Comparison of ENCODE assay signal across 8 cellular contexts in genomic region chr4:53376900-53377299, GRCh38. TPM values are rescaled to one million over a fixed set of nuclear protein-coding genes. Genes with fewer than 3 reads are reported as not detected.
DNase-seq lines count a peak whose midpoint lies in the region; ATAC-seq, FAIRE-seq and TF ChIP-seq lines count a peak whose summit lies in the region.

No MANE protein-coding gene starts in this region.

- H3K9ac ChIP-seq in NT2/D1 (ENCODE audit: insufficient read length, low read depth): no peak overlapping the region
- H3K9ac ChIP-seq in H1 (replicated peaks in 1 of 4; ENCODE audit: extremely low read depth in 1 of 4, low read depth in 3 of 4, low read length in 3 of 4): no peak overlapping the region

- peaks cover 2% of the 10 kb centered on the region; the same call in 1 of the 2 replicates for H3K23me2 ChIP-seq in H1 (ENCODE audit: low read depth, low read length)

- H3K4me3 ChIP-seq in GM12864 (ENCODE audit: low read depth, low read length): peak overlapping the region; percentile 15; the same call in 1 of the 2 replicates
- peak overlapping the region; percentile 90 for H3K4me3 ChIP-seq in NT2/D1 (ENCODE audit: insufficient read length, low read depth)
- peak overlapping the region; percentile 93 to 99 (median 95); a peak in 7 of 8 replicates for H3K4me3 ChIP-seq in H1 (ENCODE audit: extremely low read depth in 1 of 4, insufficient read depth in 2 of 4, low read depth in 3 of 4, low read length in 4 of 4)
- H3K4me3 ChIP-seq in ovary: peak overlapping the region; percentile 96

- no peak overlapping the region for H3K23ac ChIP-seq in H1 (ENCODE audit: insufficient read length)

- no peak overlapping the region for H2BK12ac ChIP-seq in H1 (ENCODE audit: low read depth, low read length)

- H3K27me3 ChIP-seq in NT2/D1 (ENCODE audit: insufficient read depth, insufficient read length) (no peaks in the 10 kb centered on the region), H1 (replicated peaks in 1 of 4; ENCODE audit: control insufficient read depth in 3 of 4, extremely low read depth in 1 of 4, insufficient read depth in 3 of 4, low read length in 3 of 4) (no peaks in the 10 kb centered on the region), ovary (no peaks in the 10 kb centered on the region)

- no peak for TF ChIP-seq RAD21 in H1 (IDR thresholded peaks at IDR 0.05 in 1 of 2, conservative IDR thresholded peaks at IDR 0.05 in 1 of 2; ENCODE audit: low read depth in 2 of 2, low read length in 2 of 2)

- DNase-seq in GM12864 (ENCODE audit: low read depth): no peak
- no peak for DNase-seq in NT2/D1 (ENCODE audit: low read depth, low spot score)
- no peak for DNase-seq in H1 (ENCODE audit: low read depth in 1 of 2, low spot score in 2 of 2)
- DNase-seq in ovary: no peak
- no peak for DNase-seq in NCI-H748 treated with DMSO at 0.1 percent for 48 hours (lab: John Stamatoyannopoulos, UW)
- no peak for DNase-seq in stimulated activated CD4-positive, alpha-beta T cell treated with anti-CD3 and anti-CD28 coated beads, Interleukin-4, amount 100 ng/mL, for 4 hours
- no peak for DNase-seq in hippocampal formation (lab: John Stamatoyannopoulos, UW)

- no peak for TF ChIP-seq CTCF in GM12864 (IDR thresholded peaks at IDR 0.05; ENCODE audit: low read depth, low read length, missing control alignments)
- no peak for TF ChIP-seq CTCF in H1 (IDR thresholded peaks at IDR 0.05; ENCODE audit: control extremely low read depth in 1 of 3, insufficient read depth in 1 of 3, low read depth in 1 of 3, low read length in 3 of 3)
- no peak for TF ChIP-seq CTCF in ovary (IDR thresholded peaks at IDR 0.05)

- no peak overlapping the region for H3K14ac ChIP-seq in H1 (ENCODE audit: insufficient read length)

- TF ChIP-seq EP300 in H1 (IDR thresholded peaks at IDR 0.05; ENCODE audit: borderline replicate concordance in 1 of 2, low read depth in 2 of 2, low read length in 2 of 2): no peak
- TF ChIP-seq EP300 in ovary (IDR thresholded peaks at IDR 0.05): no peak

- peaks cover 18 to 43% of the 10 kb centered on the region in 2 experiments for H3K79me2 ChIP-seq in H1 (ENCODE audit: control insufficient read depth in 1 of 2, insufficient read depth in 2 of 2, low read length in 2 of 2)

- H4K8ac ChIP-seq in H1 (ENCODE audit: extremely low read depth, insufficient read depth, low read length): no peak overlapping the region

- FAIRE-seq in H1 (lab: Jason Lieb, UNC): no peak

- TF ChIP-seq POLR2A in H1 (IDR thresholded peaks at IDR 0.05; ENCODE audit: control extremely low read depth in 1 of 2, low read depth in 2 of 2, low read length in 2 of 2) (no peak), ovary (IDR thresholded peaks at IDR 0.05) (no peak)

- H3K4me1 ChIP-seq in NT2/D1 (ENCODE audit: insufficient read depth, insufficient read length) (no peaks in the 10 kb centered on the region), H1 (replicated peaks in 1 of 4; ENCODE audit: control insufficient read depth in 3 of 4, insufficient read depth in 4 of 4, low read length in 3 of 4) (no peaks in the 10 kb centered on the region; a peak in 2 of 7 replicates), ovary (ENCODE audit: insufficient read depth) (peaks cover 3% of the 10 kb centered on the region)

- CTCF ChIA-PET in H1 (lab: Charles Lee; ENCODE audit: partially characterized antibody): interaction anchor here (0.6 kb wide), 1 partner anchor 314 kb away, joined by 3 read pairs; no protein-coding TSS in a partner anchor

- H2BK120ac ChIP-seq in H1 (replicated peaks; ENCODE audit: low read depth, low read length): no peak overlapping the region

- no peak overlapping the region for H2BK15ac ChIP-seq in H1 (ENCODE audit: low read length)

- no peak overlapping the region for H4K5ac ChIP-seq in H1 (ENCODE audit: insufficient read length, low read depth, low read length)

- no peak overlapping the region for H3K4ac ChIP-seq in H1 (replicated peaks; ENCODE audit: insufficient read length, low read depth, low read length)

- no peak for ATAC-seq in HG03135 (IDR thresholded peaks at IDR 0.05; ENCODE audit: unreplicated experiment)

- H3K4me2 ChIP-seq in H1 (ENCODE audit: insufficient read depth in 1 of 2, low read depth in 2 of 2, low read length in 2 of 2): peak overlapping the region; percentile 65 to 80; a peak in 3 of 4 replicates

- peaks cover 0 to 6% of the 10 kb centered on the region in 2 experiments for H4K20me1 ChIP-seq in H1 (replicated peaks in 1 of 2; ENCODE audit: control insufficient read depth in 1 of 2, insufficient read depth in 2 of 2, low read length in 2 of 2)

- no peak overlapping the region for H3K18ac ChIP-seq in H1 (ENCODE audit: extremely low read depth, low read length)

- 72% methylated on average over 5 of the region's 5 CpGs; no CpG with 5 or more reads in 1 of the 2 experiments for WGBS in H1 (ENCODE audit: extremely low coverage in 1 of 2, insufficient coverage in 1 of 2, insufficient read length in 1 of 2, insufficient replicate concordance in 2 of 2, low coverage in 1 of 2, low lambda C conversion rate in 2 of 2, missing lambda C conversion rate in 1 of 2), 2 experiments
- 19 to 22% (median 19%) methylated on average over 5 of the region's 5 CpGs for WGBS in ovary, 3 donors

- no peak overlapping the region for H2BK20ac ChIP-seq in H1 (ENCODE audit: low read length)

- H3K36me3 ChIP-seq in NT2/D1 (ENCODE audit: insufficient read depth, insufficient read length, low read length) (peaks cover 18% of the 10 kb centered on the region), H1 (ENCODE audit: control insufficient read depth in 2 of 4, insufficient read depth in 4 of 4, low read length in 3 of 4) (peaks cover 0 to 9% (median 0%) of the 10 kb centered on the region in 4 experiments; a peak in 1 of 8 replicates), ovary (no peaks in the 10 kb centered on the region)

- H2AFZ ChIP-seq in H1 (ENCODE audit: low read length): peak overlapping the region; percentile 2; the same call in 1 of the 2 replicates

- H3K27ac ChIP-seq in H1 (ENCODE audit: low read depth, low read length): no peak overlapping the region
- peak overlapping the region in 1 of 2 donors; percentile 85 for H3K27ac ChIP-seq in ovary

- H3K9me3 ChIP-seq in NT2/D1 (ENCODE audit: insufficient read depth, low read length): no peaks in the 10 kb centered on the region
- H3K9me3 ChIP-seq in H1 (ENCODE audit: insufficient read depth in 2 of 2, low read depth in 1 of 2, low read length in 1 of 2): no peaks in the 10 kb centered on the region
- H3K9me3 ChIP-seq in ovary: no peaks in the 10 kb centered on the region

- no peak overlapping the region for H3K56ac ChIP-seq in H1 (replicated peaks; ENCODE audit: insufficient read length, low read depth, low read length)

- H3K79me1 ChIP-seq in H1 (ENCODE audit: low read depth, low read length): 0 out of 2 replicates have a peak, but pooled peaks cover 2% of the 10 kb centered on the region

- intact Hi-C loops in ovary (cut with DNase I): loop anchor here in 1 of 4 donors (10.0 kb wide), 1 partner anchor 362 kb away; no protein-coding TSS in a partner anchor

- H2AK5ac ChIP-seq in H1 (ENCODE audit: low read depth, low read length): no peak overlapping the region

- H2BK5ac ChIP-seq in H1 (ENCODE audit: low read depth, low read length): no peak overlapping the region

- no peak overlapping the region for H4K91ac ChIP-seq in H1 (replicated peaks; ENCODE audit: insufficient read length, low read length)

- POLR2A ChIA-PET in H1 (lab: Charles Lee; ENCODE audit: partially characterized antibody): interaction anchor here (0.6 to 1.9 kb wide), 3 partner anchors 10 to 54 kb away, joined by 3 to 5 read pairs (median 3); no protein-coding TSS in a partner anchor

TF ChIP-seq in H1, 55 proteins besides CTCF, POLR2A, EP300 and RAD21:
- no peak for TF ChIP-seq KDM5A (IDR thresholded peaks at IDR 0.05; ENCODE audit: low read length)
- no peak for TF ChIP-seq EGR1 (IDR thresholded peaks at IDR 0.05; ENCODE audit: borderline replicate concordance, low read depth, low read length)
- no peak for TF ChIP-seq RXRA (IDR thresholded peaks at IDR 0.05; ENCODE audit: insufficient read depth, low read depth, low read length)
- TF ChIP-seq RFX5 (IDR thresholded peaks at IDR 0.05; ENCODE audit: borderline replicate concordance, low read depth, low read length): no peak
- TF ChIP-seq, protein P1, sequence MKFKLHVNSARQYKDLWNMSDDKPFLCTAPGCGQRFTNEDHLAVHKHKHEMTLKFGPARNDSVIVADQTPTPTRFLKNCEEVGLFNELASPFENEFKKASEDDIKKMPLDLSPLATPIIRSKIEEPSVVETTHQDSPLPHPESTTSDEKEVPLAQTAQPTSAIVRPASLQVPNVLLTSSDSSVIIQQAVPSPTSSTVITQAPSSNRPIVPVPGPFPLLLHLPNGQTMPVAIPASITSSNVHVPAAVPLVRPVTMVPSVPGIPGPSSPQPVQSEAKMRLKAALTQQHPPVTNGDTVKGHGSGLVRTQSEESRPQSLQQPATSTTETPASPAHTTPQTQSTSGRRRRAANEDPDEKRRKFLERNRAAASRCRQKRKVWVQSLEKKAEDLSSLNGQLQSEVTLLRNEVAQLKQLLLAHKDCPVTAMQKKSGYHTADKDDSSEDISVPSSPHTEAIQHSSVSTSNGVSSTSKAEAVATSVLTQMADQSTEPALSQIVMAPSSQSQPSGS (IDR thresholded peaks at IDR 0.05; ENCODE audit: low read length): no peak

RNA-seq across cellular contexts. Expression of gene FIP1L1, which starts 0.5 kb away (rescaled TPM):
- 53.7 and 56.9 TPM in 2 replicates for total RNA-seq in H1 (2021; fragmentation: NEBNext Ultra II Directional; extraction: Animal tissue kit (Norgen Biotek cat#: 25700))
- polyA plus RNA-seq in H1 (2011; rRNA removed) (18.8 and 19.5 TPM in 2 replicates), ovary (10 to 100 TPM; 50.1 to 64.4 TPM)
- 27.0 TPM for polyA plus RNA-seq in H1 (2011; cell fraction: cytosol; rRNA removed)
- 17.6 TPM for polyA plus RNA-seq in H1 (2011; cell fraction: nucleus; rRNA removed)
- 43.2 to 44.4 TPM (median 43.8 TPM) in 4 replicates for polyA plus RNA-seq in H1 (2012, experiment 1 of 2)
- polyA plus RNA-seq in H1 (2012, experiment 2 of 2): 5.1 TPM
- 69.0 TPM for polyA plus RNA-seq in H1 (2013, experiment 1 of 2)
- polyA plus RNA-seq in H1 (2013, experiment 2 of 2): 68.4 TPM
- 31.5 and 37.4 TPM in 2 replicates for polyA minus RNA-seq in H1 (2011; rRNA and poly(A)+ RNA removed)
- 20.2 TPM for polyA minus RNA-seq in H1 (2011; cell fraction: cytosol; rRNA and poly(A)+ RNA removed)
- polyA minus RNA-seq in H1 (2011; cell fraction: nucleus; rRNA and poly(A)+ RNA removed): 66.2 TPM
- 10 to 100 TPM; 50.7 to 67.9 (median 66.1) TPM for total RNA-seq in ovary

RNA-seq across cellular contexts. Expression of gene SCFD2, which starts 11.0 kb away (rescaled TPM):
- 8.8 and 10.2 TPM in 2 replicates for total RNA-seq in H1 (2021; fragmentation: NEBNext Ultra II Directional; extraction: Animal tissue kit (Norgen Biotek cat#: 25700))
- polyA plus RNA-seq in H1 (2011; rRNA removed) (6.2 and 10.0 TPM in 2 replicates), ovary (10 to 100 TPM in 1 of 2 donors, 1 to 10 TPM in 1; 5.1 to 14.3 TPM)
- polyA plus RNA-seq in H1 (2011; cell fraction: cytosol; rRNA removed): 8.7 TPM
- polyA plus RNA-seq in H1 (2011; cell fraction: nucleus; rRNA removed): 13.6 TPM
- 8.3 to 10.5 TPM (median 8.9 TPM) in 4 replicates for polyA plus RNA-seq in H1 (2012, experiment 1 of 2)
- polyA plus RNA-seq in H1 (2012, experiment 2 of 2): 4.5 TPM
- polyA plus RNA-seq in H1 (2013, experiment 1 of 2): 6.5 TPM
- 5.9 TPM for polyA plus RNA-seq in H1 (2013, experiment 2 of 2)
- polyA minus RNA-seq in H1 (2011; rRNA and poly(A)+ RNA removed): 27.8 and 31.7 TPM in 2 replicates
- polyA minus RNA-seq in H1 (2011; cell fraction: cytosol; rRNA and poly(A)+ RNA removed): 7.2 TPM
- 42.7 TPM for polyA minus RNA-seq in H1 (2011; cell fraction: nucleus; rRNA and poly(A)+ RNA removed)
- total RNA-seq in ovary: 10 to 100 TPM; 10.1 to 42.1 (median 13.5) TPM

Comparison
In these comparisons a context has a peak if more than half of its experiments do, and no peak if none do; other contexts are left out.
1. H3K4me3 ChIP-seq: peak in every context shown above with its lines; median percentile 96 in ovary; 95 in H1; 90 in NT2/D1; 15 in GM12864.